In the genomic region with DNA sequence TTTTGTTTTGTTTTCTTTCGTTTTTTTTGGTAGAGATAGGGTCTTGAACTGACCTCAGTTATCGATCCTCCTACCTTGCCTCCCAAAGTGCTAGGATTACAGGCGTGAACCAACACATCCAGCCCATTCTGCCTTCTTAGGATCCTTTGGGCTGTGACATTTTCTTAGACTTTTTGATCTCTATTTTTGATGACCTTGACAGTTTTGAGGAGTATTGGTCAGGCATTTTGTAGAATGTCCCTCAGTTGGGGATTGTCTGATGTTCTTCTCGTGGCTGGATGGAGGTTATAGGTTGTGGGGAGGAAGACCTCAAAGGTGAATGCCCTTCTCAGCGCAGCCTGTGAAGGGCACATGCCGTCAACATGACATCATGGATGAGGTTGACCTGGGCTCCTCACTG, we compare ENCODE assay signal across 19 cellular contexts. TPM values are rescaled to one million over a fixed set of nuclear protein-coding genes. Genes with fewer than 3 reads are reported as not detected.
"Had no signal": no experiment of that assay in that cellular context is flagged by ENCODE, and none has a peak within 500 bp of the region (broad histone marks: within the 10 kb centered on the region; RNA-seq: fewer than 3 reads in every experiment).

No MANE protein-coding gene starts in this region.

- FAIRE-seq: frontal cortex, islet of Langerhans had no signal

- H3K4me3 ChIP-seq: coronary artery, heart left ventricle, smooth muscle cell, tibial nerve had no signal

- H3K4me3 Mint-ChIP-seq: nephron; T-helper 1 cell treated with Interleukin-12 subunit alpha and Interleukin-12 subunit beta and Interleukin-4 antibody, amounts not matched to agents 30 μg/mL and 1 μg/mL, for 36 hours; WTC11 had no signal

- DNase-seq: activated naive CD4-positive, alpha-beta T cell; activated T-cell treated with anti-CD3 and anti-CD28 coated beads, Interleukin-2, amount 50 U/mL, for 48 hours; central memory CD4-positive, alpha-beta T cell; effector CD4-positive, alpha-beta T cell; heart left ventricle; mammary epithelial cell; occipital lobe had no signal

- H3K27me3 Mint-ChIP-seq: progenitor cell of endocrine pancreas had no signal

- H3K27ac ChIP-seq: coronary artery, heart left ventricle, tibial nerve had no signal

- H3K4me2 ChIP-seq: smooth muscle cell had no signal

- ATAC-seq: heart left ventricle, right cardiac atrium, WTC11 had no signal

- H3K27ac Mint-ChIP-seq: progenitor cell of endocrine pancreas; T-helper 1 cell treated with Interleukin-12 subunit alpha and Interleukin-12 subunit beta and Interleukin-4 antibody, amounts not matched to agents 30 μg/mL and 1 μg/mL, for 36 hours; WTC11 had no signal

- H3K9me3 ChIP-seq: heart left ventricle, tibial nerve had no signal

- H3K9me3 Mint-ChIP-seq: nephron; T-helper 1 cell treated with Interleukin-12 subunit alpha and Interleukin-12 subunit beta and Interleukin-4 antibody, amounts not matched to agents 30 μg/mL and 1 μg/mL, for 36 hours; WTC11 had no signal

- H3K27me3 ChIP-seq: heart left ventricle, tibial nerve had no signal

- H3K36me3 Mint-ChIP-seq: WTC11 had no signal

- H3K4me1 ChIP-seq: tibial nerve had no signal

RNA-seq across cellular contexts. Expression of a gene that starts 29.1 kb away (rescaled TPM):
- total RNA-seq: subcutaneous adipose tissue, tibial nerve had no signal

RNA-seq across cellular contexts. Expression of a gene that starts 42.8 kb away (rescaled TPM):
- total RNA-seq: subcutaneous adipose tissue, tibial nerve had no signal
- polyA plus RNA-seq: fibroblast of lung had no signal
